ENCODE assay signal across 1 cellular context in the genomic region with DNA sequence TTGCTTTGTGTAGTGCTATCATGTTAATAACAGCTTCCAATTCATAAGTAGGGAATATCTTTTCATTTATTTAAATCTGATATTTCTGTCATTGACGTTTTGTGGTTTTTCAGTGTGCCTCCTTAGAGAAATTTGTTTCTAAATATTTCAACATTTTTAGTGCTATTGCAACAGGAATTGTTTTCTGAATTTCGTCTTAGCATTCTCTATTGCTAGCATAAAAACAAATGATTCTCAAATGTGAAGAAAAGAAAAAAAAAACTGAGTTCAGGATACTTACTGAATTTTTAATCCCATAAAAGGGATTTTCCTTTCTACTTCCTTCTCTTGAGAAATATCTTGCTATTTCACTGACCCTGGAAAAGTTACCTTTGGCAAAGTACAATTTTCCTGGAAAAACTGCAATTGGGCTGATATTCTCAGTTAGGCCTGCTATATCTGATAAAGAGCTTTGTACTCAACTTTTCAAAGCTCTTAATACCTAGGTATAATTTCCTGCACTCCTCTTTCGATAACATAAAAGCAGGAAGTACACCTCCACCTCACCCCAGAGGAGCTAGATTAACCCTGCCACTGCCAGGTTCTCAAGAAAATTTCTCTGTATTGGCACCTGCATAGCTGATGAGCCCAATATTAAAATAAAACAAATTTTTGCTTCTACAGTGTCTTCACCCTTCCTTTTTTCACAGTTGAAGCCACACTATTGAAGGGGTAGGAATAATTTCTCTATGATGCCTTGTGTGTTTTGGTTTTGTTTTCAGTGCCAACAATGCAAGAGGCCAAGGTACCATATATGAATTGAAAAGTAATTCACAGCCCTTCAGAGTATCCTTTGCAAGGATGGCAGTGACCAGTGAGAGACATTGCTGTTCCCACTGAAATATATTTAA.
TF ChIP-seq lines count a peak whose summit lies in the region.

No MANE protein-coding gene starts in this region.

TF ChIP-seq in GM23338, 12 proteins besides CTCF, POLR2A, EP300 and RAD21:
- TF ChIP-seq, protein P1, sequence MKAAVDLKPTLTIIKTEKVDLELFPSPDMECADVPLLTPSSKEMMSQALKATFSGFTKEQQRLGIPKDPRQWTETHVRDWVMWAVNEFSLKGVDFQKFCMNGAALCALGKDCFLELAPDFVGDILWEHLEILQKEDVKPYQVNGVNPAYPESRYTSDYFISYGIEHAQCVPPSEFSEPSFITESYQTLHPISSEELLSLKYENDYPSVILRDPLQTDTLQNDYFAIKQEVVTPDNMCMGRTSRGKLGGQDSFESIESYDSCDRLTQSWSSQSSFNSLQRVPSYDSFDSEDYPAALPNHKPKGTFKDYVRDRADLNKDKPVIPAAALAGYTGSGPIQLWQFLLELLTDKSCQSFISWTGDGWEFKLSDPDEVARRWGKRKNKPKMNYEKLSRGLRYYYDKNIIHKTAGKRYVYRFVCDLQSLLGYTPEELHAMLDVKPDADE (IDR thresholded peaks at IDR 0.05), result no peak
- TF ChIP-seq STAT1 (IDR thresholded peaks at IDR 0.05; ENCODE audit: unreplicated experiment), result no peak
- no peak for TF ChIP-seq JUNB (IDR thresholded peaks at IDR 0.05; ENCODE audit: unreplicated experiment)
- TF ChIP-seq EZH2 (IDR thresholded peaks at IDR 0.05; ENCODE audit: low read depth, unreplicated experiment), result no peak
- TF ChIP-seq ZNF114 (CRISPR knock-in tag; IDR thresholded peaks at IDR 0.05), result no peak
- no peak for TF ChIP-seq NANOG (IDR thresholded peaks at IDR 0.05; ENCODE audit: borderline replicate concordance)
- TF ChIP-seq CREB1 (CRISPR knock-in tag; IDR thresholded peaks at IDR 0.05; ENCODE audit: low read depth), result no peak
- TF ChIP-seq POLR2AphosphoS5 (IDR thresholded peaks at IDR 0.05; ENCODE audit: low read depth), result no peak
- TF ChIP-seq ZNF331 (CRISPR knock-in tag; IDR thresholded peaks at IDR 0.05; ENCODE audit: low read depth), result no peak
- TF ChIP-seq, protein P2, sequence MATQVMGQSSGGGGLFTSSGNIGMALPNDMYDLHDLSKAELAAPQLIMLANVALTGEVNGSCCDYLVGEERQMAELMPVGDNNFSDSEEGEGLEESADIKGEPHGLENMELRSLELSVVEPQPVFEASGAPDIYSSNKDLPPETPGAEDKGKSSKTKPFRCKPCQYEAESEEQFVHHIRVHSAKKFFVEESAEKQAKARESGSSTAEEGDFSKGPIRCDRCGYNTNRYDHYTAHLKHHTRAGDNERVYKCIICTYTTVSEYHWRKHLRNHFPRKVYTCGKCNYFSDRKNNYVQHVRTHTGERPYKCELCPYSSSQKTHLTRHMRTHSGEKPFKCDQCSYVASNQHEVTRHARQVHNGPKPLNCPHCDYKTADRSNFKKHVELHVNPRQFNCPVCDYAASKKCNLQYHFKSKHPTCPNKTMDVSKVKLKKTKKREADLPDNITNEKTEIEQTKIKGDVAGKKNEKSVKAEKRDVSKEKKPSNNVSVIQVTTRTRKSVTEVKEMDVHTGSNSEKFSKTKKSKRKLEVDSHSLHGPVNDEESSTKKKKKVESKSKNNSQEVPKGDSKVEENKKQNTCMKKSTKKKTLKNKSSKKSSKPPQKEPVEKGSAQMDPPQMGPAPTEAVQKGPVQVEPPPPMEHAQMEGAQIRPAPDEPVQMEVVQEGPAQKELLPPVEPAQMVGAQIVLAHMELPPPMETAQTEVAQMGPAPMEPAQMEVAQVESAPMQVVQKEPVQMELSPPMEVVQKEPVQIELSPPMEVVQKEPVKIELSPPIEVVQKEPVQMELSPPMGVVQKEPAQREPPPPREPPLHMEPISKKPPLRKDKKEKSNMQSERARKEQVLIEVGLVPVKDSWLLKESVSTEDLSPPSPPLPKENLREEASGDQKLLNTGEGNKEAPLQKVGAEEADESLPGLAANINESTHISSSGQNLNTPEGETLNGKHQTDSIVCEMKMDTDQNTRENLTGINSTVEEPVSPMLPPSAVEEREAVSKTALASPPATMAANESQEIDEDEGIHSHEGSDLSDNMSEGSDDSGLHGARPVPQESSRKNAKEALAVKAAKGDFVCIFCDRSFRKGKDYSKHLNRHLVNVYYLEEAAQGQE (IDR thresholded peaks at IDR 0.05; ENCODE audit: unreplicated experiment), result no peak
- TF ChIP-seq, protein P3, sequence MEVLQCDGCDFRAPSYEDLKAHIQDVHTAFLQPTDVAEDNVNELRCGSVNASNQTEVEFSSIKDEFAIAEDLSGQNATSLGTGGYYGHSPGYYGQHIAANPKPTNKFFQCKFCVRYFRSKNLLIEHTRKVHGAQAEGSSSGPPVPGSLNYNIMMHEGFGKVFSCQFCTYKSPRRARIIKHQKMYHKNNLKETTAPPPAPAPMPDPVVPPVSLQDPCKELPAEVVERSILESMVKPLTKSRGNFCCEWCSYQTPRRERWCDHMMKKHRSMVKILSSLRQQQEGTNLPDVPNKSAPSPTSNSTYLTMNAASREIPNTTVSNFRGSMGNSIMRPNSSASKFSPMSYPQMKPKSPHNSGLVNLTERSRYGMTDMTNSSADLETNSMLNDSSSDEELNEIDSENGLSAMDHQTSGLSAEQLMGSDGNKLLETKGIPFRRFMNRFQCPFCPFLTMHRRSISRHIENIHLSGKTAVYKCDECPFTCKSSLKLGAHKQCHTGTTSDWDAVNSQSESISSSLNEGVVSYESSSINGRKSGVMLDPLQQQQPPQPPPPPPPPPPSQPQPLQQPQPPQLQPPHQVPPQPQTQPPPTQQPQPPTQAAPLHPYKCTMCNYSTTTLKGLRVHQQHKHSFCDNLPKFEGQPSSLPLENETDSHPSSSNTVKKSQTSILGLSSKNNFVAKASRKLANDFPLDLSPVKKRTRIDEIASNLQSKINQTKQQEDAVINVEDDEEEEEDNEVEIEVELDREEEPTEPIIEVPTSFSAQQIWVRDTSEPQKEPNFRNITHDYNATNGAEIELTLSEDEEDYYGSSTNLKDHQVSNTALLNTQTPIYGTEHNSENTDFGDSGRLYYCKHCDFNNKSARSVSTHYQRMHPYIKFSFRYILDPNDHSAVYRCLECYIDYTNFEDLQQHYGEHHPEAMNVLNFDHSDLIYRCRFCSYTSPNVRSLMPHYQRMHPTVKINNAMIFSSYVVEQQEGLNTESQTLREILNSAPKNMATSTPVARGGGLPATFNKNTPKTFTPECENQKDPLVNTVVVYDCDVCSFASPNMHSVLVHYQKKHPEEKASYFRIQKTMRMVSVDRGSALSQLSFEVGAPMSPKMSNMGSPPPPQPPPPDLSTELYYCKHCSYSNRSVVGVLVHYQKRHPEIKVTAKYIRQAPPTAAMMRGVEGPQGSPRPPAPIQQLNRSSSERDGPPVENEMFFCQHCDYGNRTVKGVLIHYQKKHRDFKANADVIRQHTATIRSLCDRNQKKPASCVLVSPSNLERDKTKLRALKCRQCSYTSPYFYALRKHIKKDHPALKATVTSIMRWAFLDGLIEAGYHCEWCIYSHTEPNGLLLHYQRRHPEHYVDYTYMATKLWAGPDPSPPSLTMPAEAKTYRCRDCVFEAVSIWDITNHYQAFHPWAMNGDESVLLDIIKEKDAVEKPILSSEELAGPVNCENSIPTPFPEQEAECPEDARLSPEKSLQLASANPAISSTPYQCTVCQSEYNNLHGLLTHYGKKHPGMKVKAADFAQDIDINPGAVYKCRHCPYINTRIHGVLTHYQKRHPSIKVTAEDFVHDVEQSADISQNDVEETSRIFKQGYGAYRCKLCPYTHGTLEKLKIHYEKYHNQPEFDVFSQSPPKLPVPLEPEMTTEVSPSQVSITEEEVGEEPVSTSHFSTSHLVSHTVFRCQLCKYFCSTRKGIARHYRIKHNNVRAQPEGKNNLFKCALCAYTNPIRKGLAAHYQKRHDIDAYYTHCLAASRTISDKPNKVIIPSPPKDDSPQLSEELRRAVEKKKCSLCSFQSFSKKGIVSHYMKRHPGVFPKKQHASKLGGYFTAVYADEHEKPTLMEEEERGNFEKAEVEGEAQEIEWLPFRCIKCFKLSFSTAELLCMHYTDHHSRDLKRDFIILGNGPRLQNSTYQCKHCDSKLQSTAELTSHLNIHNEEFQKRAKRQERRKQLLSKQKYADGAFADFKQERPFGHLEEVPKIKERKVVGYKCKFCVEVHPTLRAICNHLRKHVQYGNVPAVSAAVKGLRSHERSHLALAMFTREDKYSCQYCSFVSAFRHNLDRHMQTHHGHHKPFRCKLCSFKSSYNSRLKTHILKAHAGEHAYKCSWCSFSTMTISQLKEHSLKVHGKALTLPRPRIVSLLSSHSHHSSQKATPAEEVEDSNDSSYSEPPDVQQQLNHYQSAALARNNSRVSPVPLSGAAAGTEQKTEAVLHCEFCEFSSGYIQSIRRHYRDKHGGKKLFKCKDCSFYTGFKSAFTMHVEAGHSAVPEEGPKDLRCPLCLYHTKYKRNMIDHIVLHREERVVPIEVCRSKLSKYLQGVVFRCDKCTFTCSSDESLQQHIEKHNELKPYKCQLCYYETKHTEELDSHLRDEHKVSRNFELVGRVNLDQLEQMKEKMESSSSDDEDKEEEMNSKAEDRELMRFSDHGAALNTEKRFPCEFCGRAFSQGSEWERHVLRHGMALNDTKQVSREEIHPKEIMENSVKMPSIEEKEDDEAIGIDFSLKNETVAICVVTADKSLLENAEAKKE (CRISPR knock-in tag; IDR thresholded peaks at IDR 0.05), result no peak
- TF ChIP-seq EZH2phosphoT487 (IDR thresholded peaks at IDR 0.05; ENCODE audit: unreplicated experiment), result no peak
